In the genomic region with DNA sequence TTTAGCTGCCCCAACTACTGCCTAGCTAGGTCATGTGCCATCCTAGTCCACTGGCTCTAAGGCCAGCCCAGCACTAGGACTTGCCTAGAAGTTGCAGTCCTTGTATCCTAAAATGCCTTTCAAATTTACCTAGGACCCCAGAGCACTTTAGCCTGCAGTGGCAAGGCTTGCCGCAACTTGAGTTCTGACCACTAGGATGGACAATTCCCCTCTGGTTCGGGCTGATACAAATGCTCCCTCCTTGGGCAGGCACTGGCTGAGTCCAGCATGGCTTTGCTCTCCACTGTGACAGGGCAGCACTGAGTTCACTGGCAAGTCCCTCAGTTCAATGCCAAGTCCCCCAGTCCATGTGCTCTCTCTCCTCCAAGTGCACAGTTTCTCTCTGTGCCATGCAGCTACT, we compare ENCODE assay signal across 1 cellular context.
TF ChIP-seq lines count a peak whose summit lies in the region.

No MANE protein-coding gene starts in this region.

TF ChIP-seq in H1, 55 proteins besides CTCF, POLR2A, EP300 and RAD21:
- TF ChIP-seq SIX5 (IDR thresholded peaks at IDR 0.05; ENCODE audit: low read depth, low read length) (no peak), MAX (IDR thresholded peaks at IDR 0.05) (0 out of 2 replicates have a peak, but pooled peaks have one; percentile 6)
